Comparison of ENCODE assay signal across 8 cellular contexts in genomic region chr12:112198120-112198733, GRCh38.
DNase-seq lines count a peak whose midpoint lies in the region; ATAC-seq and TF ChIP-seq lines count a peak whose summit lies in the region.

No MANE protein-coding gene starts in this region.

- no peaks in the 10 kb centered on the region for H3K79me2 ChIP-seq in smooth muscle cell (ENCODE audit: low read depth)

- no peak overlapping the region for H3K27ac ChIP-seq in adrenal gland
- no peak overlapping the region for H3K27ac ChIP-seq in smooth muscle cell (ENCODE audit: low read depth)

- H3K9me3 ChIP-seq in adrenal gland (replicated peaks in 1 of 3) = no peaks in the 10 kb centered on the region
- H3K9me3 ChIP-seq in smooth muscle cell (replicated peaks; ENCODE audit: low read depth) = no peaks in the 10 kb centered on the region

- no peak overlapping the region for H3K4me2 ChIP-seq in smooth muscle cell

- peak; percentile 92 for DNase-seq in G401 (ENCODE audit: low spot score)
- peak; percentile 45 for DNase-seq in LoVo (ENCODE audit: low spot score)
- peak; percentile 56 for DNase-seq in SK-N-DZ (ENCODE audit: low spot score)
- DNase-seq in adrenal gland = peak; percentile 33 to 82 (median 61)
- DNase-seq in hepatic stellate cell (ENCODE audit: low spot score) = peak; percentile 66
- no peak for DNase-seq in smooth muscle cell (lab: John Stamatoyannopoulos, UW; ENCODE audit: unreplicated experiment)
- no peak for DNase-seq in ureter (ENCODE audit: low spot score)

- intact Hi-C loops in adrenal gland (cut with DNase I) = loop anchor here (5.0 to 10.0 kb wide), 2 partner anchors 187 to 189 kb away; partner anchors contain the start of gene HECTD4 (in 1 of the 2)

- ATAC-seq in GM21737 (IDR thresholded peaks at IDR 0.05; ENCODE audit: unreplicated experiment) = no peak

- no peak overlapping the region for H2AFZ ChIP-seq in smooth muscle cell (ENCODE audit: low read depth)

- H3F3A ChIP-seq in smooth muscle cell (ENCODE audit: low read depth) = no peaks in the 10 kb centered on the region

- H3K27me3 ChIP-seq in adrenal gland (no peaks in the 10 kb centered on the region), smooth muscle cell (ENCODE audit: low read depth) (no peaks in the 10 kb centered on the region)

- 84 to 88% (median 85%) methylated on average over 8 to 9 of the region's 9 CpGs for WGBS in adrenal gland, 4 donors
- 76% methylated on average over 9 of the region's 9 CpGs for WGBS in smooth muscle cell (ENCODE audit: low lambda C conversion rate)

- H3K9ac ChIP-seq in smooth muscle cell (ENCODE audit: low read depth) = no peak overlapping the region

- TF ChIP-seq CTCF in adrenal gland (IDR thresholded peaks at IDR 0.05) (peak; percentile 28 to 66 (median 53)), smooth muscle cell (IDR thresholded peaks at IDR 0.05; ENCODE audit: borderline replicate concordance, insufficient read depth, poor library complexity, severe bottlenecking) (peak; percentile 49)

- H3K4me3 ChIP-seq in adrenal gland = no peak overlapping the region
- H3K4me3 ChIP-seq in smooth muscle cell = no peak overlapping the region

- H3K36me3 ChIP-seq in adrenal gland (replicated peaks in 1 of 2) (peaks cover 0 to 50% of the 10 kb centered on the region in 2 donors), smooth muscle cell (ENCODE audit: low read depth) (no peaks in the 10 kb centered on the region)

- H3K4me1 ChIP-seq in adrenal gland (replicated peaks in 1 of 2) = no peaks in the 10 kb centered on the region
- no peaks in the 10 kb centered on the region for H3K4me1 ChIP-seq in smooth muscle cell (ENCODE audit: low read depth)

- in situ Hi-C loops in G401 (cut with HindIII; ENCODE audit: low sequenced_read_pairs) = loop anchor here (10.0 kb wide), 1 partner anchor 197 kb away; no protein-coding TSS in a partner anchor

- H4K20me1 ChIP-seq in smooth muscle cell (ENCODE audit: low read depth) = no peaks in the 10 kb centered on the region

- no peak for TF ChIP-seq POLR2A in adrenal gland (IDR thresholded peaks at IDR 0.05)

Comparison
In these comparisons a context has a peak if more than half of its experiments do, and no peak if none do; other contexts are left out.
1. DNase-seq: peak in G401 (single experiment), LoVo (single experiment), SK-N-DZ (single experiment), adrenal gland (7 of 7) and hepatic stellate cell (single experiment); none in smooth muscle cell (single experiment) and ureter (single experiment).